ENCODE assay signal across 9 cellular contexts in genomic region chr5:140556438-140556837, GRCh38. TPM values are rescaled to one million over a fixed set of nuclear protein-coding genes. Genes with fewer than 3 reads are reported as not detected.
A peak's percentile ranks its signal among the peaks of the same experiment; 100 is the strongest.
DNase-seq lines count a peak whose midpoint lies in the region; ATAC-seq, FAIRE-seq and TF ChIP-seq lines count a peak whose summit lies in the region.
"Had no signal": no experiment of that assay in that cellular context is flagged by ENCODE, and none has a peak within 500 bp of the region (broad histone marks: within the 10 kb centered on the region; RNA-seq: fewer than 3 reads in every experiment).

No MANE protein-coding gene starts in this region.

- H3K4me3 ChIP-seq in psoas muscle = peak overlapping the region; percentile 86

- peak overlapping the region; percentile 94 for H3K27ac ChIP-seq in psoas muscle

- intact Hi-C loops in psoas muscle (cut with DNase I) = no loop called here

- peaks cover 21% of the 10 kb centered on the region for H3K4me1 ChIP-seq in psoas muscle

- H3K36me3 ChIP-seq in psoas muscle (ENCODE audit: insufficient read depth in 1 of 2, low read depth in 1 of 2) = peaks cover 0 to 55% of the 10 kb centered on the region in 2 donors

- DNase-seq in GM19239 (ENCODE audit: insufficient read length, low spot score) = no peak
- DNase-seq in RKO (ENCODE audit: low spot score) = peak; percentile 62
- peak; percentile 36 to 60 for DNase-seq in erythroblast (lab: John Stamatoyannopoulos, UW)
- DNase-seq in psoas muscle = no peak
- DNase-seq in COLO668 (lab: John Stamatoyannopoulos, UW; ENCODE audit: unreplicated experiment) = no peak
- no peak for DNase-seq in activated CD4-positive, alpha-beta T cell treated with anti-CD3 and anti-CD28 coated beads for 48 hours

- ATAC-seq in psoas muscle (peak in 2 of 4 donors; percentile 9 to 14), GM21576 (IDR thresholded peaks at IDR 0.05; ENCODE audit: unreplicated experiment) (no peak), GM21515 (IDR thresholded peaks at IDR 0.05; ENCODE audit: unreplicated experiment) (no peak)

- no peaks in the 10 kb centered on the region for H3K27me3 ChIP-seq in psoas muscle (ENCODE audit: insufficient read depth in 3 of 3, low read length in 2 of 3)

- TF ChIP-seq CTCF in psoas muscle (IDR thresholded peaks at IDR 0.05) = no peak

- H3K9me3 ChIP-seq in psoas muscle = no peaks in the 10 kb centered on the region

- TF ChIP-seq POLR2A in erythroblast (IDR thresholded peaks at IDR 0.05; ENCODE audit: low read length) = no peak

- 3 to 4% (median 3%) methylated on average over 6 of the region's 6 CpGs for WGBS in psoas muscle, 3 donors

- FAIRE-seq in GM19239 (lab: Jason Lieb, UNC) = peak; percentile 64

RNA-seq across cellular contexts. Expression of gene SRA1, which starts 0.8 kb away (rescaled TPM):
- total RNA-seq in psoas muscle = 10 to 100 TPM; 33.4 to 58.5 (median 37.6) TPM
- polyA plus RNA-seq in psoas muscle = 10 to 100 TPM; 36.9 to 78.0 (median 58.6) TPM

RNA-seq across cellular contexts. Expression of gene APBB3, which starts 8.0 kb away (rescaled TPM):
- total RNA-seq in psoas muscle = 10 to 100 TPM in 3 of 4 donors, 1 to 10 TPM in 1; 9.5 to 25.4 (median 16.4) TPM
- polyA plus RNA-seq in psoas muscle = 1 to 10 TPM; 4.3 to 7.6 (median 6.6) TPM

RNA-seq across cellular contexts. Expression of gene SLC35A4, which starts 8.2 kb away (rescaled TPM):
- total RNA-seq in psoas muscle = 100 to 1,000 TPM in 3 of 4 donors, 10 to 100 TPM in 1; 95.7 to 129 (median 117) TPM
- polyA plus RNA-seq in psoas muscle = 100 to 1,000 TPM in 1 of 3 donors, 10 to 100 TPM in 2; 49.9 to 149 (median 99.6) TPM

RNA-seq across cellular contexts. Expression of gene EIF4EBP3, which starts 9.0 kb away (rescaled TPM):
- 100 to 1,000 TPM in 1 of 4 donors, 10 to 100 TPM in 3; 31.7 to 116 (median 40.5) TPM for total RNA-seq in psoas muscle
- polyA plus RNA-seq in psoas muscle = 10 to 100 TPM; 43.8 to 81.8 (median 64.2) TPM
- total RNA-seq: temporal lobe had no signal

Comparison
In these comparisons a context has a peak if more than half of its experiments do, and no peak if none do; other contexts are left out.
1. DNase-seq: peak in RKO (single experiment) and erythroblast (2 of 2); none in GM19239 (single experiment), psoas muscle (0 of 2), COLO668 (single experiment) and activated CD4-positive, alpha-beta T cell treated with anti-CD3 and anti-CD28 coated beads for 48 hours (single experiment).